ENCODE assay signal across 8 cellular contexts in genomic region chr20:25148181-25148981, GRCh38.
DNase-seq lines count a peak whose midpoint lies in the region; ATAC-seq and TF ChIP-seq lines count a peak whose summit lies in the region.

No MANE protein-coding gene starts in this region.

- ATAC-seq in memory B cell (ENCODE audit: low read depth), result peak; percentile 62
- no peak for ATAC-seq in HG03439 (IDR thresholded peaks at IDR 0.05; ENCODE audit: unreplicated experiment)

- H3K9me3 Mint-ChIP-seq in memory B cell, result no peaks in the 10 kb centered on the region

- no peaks in the 10 kb centered on the region for H3K36me3 Mint-ChIP-seq in memory B cell

- TF ChIP-seq CTCF in choroid plexus epithelial cell (conservative IDR thresholded peaks at IDR 0.05; ENCODE audit: low read depth, low read length), result no peak

- H3K4me1 Mint-ChIP-seq in memory B cell, result peaks cover 5% of the 10 kb centered on the region

- H3K4me3 ChIP-seq in choroid plexus epithelial cell (ENCODE audit: low read depth, low read length), result peak overlapping the region; percentile 42

- H3K27me3 Mint-ChIP-seq in memory B cell, result peaks cover 18% of the 10 kb centered on the region

- DNase-seq in COLO668 (lab: John Stamatoyannopoulos, UW; ENCODE audit: unreplicated experiment) (peak; percentile 44), choroid plexus epithelial cell (ENCODE audit: low read depth) (peak; percentile 61), memory B cell (ENCODE audit: low spot score in 2 of 2) (no peak), NOMO-1 treated with dmso at 0.1 percent for 144 hours (lab: John Stamatoyannopoulos, UW; ENCODE audit: unreplicated experiment) (no peak), NCI-H2227 treated with DMSO at 0.1 percent for 48 hours (lab: John Stamatoyannopoulos, UW) (no peak)
- peak; percentile 56 to 68 for DNase-seq in activated CD4-positive, alpha-beta T cell treated with anti-CD3 and anti-CD28 coated beads for 4 hours
- DNase-seq in stimulated activated CD8-positive, alpha-beta memory T cell treated with anti-CD3 and anti-CD28 coated beads, Interleukin-15, amount 100 ng/mL, for 24 hours (ENCODE audit: low read depth), result peak; percentile 20

- H3K27ac Mint-ChIP-seq in memory B cell, result no peak overlapping the region

- peak overlapping the region; percentile 87 for H3K4me3 Mint-ChIP-seq in memory B cell

Comparison
In these comparisons a context has a peak if more than half of its experiments do, and no peak if none do; other contexts are left out.
1. DNase-seq: peak in COLO668 (single experiment), activated CD4-positive, alpha-beta T cell treated with anti-CD3 and anti-CD28 coated beads for 4 hours (2 of 2), choroid plexus epithelial cell (single experiment) and stimulated activated CD8-positive, alpha-beta memory T cell treated with anti-CD3 and anti-CD28 coated beads, Interleukin-15, amount 100 ng/mL, for 24 hours (single experiment); none in memory B cell (0 of 2), NOMO-1 treated with dmso at 0.1 percent for 144 hours (single experiment) and NCI-H2227 treated with DMSO at 0.1 percent for 48 hours (single experiment).